Comparison of ENCODE assay signal across 1 cellular context in the genomic region with DNA sequence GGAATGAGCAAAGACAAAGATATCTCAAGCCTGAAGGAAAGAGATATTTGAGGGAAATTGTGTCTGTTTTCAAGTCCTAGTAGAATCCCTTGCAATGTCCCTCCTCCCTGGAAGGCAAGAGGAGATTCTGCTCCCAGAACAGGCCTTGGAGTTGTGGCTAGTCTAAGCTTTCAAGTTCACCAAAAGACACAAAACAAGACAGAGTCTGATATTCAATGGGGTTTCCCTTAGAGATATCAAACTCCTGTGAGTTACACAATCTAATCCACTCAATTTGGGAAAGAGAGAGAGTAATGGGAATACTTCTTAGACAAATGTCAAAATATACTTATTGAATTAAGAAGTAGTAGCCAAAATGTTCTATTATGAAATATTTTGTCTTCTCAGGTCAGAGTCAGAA.
TF ChIP-seq lines count a peak whose summit lies in the region.

No MANE protein-coding gene starts in this region.

TF ChIP-seq in GM23338, 12 proteins besides CTCF, POLR2A, EP300 and RAD21 (continued from another document):
- TF ChIP-seq ZNF462 (CRISPR knock-in tag; IDR thresholded peaks at IDR 0.05) (no peak), ZNF331 (CRISPR knock-in tag; IDR thresholded peaks at IDR 0.05; ENCODE audit: low read depth) (no peak), NANOG (IDR thresholded peaks at IDR 0.05; ENCODE audit: borderline replicate concordance) (no peak), CREB1 (CRISPR knock-in tag; IDR thresholded peaks at IDR 0.05; ENCODE audit: low read depth) (no peak), REST (IDR thresholded peaks at IDR 0.05; ENCODE audit: unreplicated experiment) (no peak), POLR2AphosphoS5 (IDR thresholded peaks at IDR 0.05; ENCODE audit: low read depth) (no peak)
